20 cellular contexts compared by ENCODE assay signal in genomic region chr21:26096494-26096893, GRCh38.
DNase-seq lines count a peak whose midpoint lies in the region; ATAC-seq, FAIRE-seq and TF ChIP-seq lines count a peak whose summit lies in the region.
"Had no signal": no experiment of that assay in that cellular context is flagged by ENCODE, and none has a peak within 500 bp of the region (broad histone marks: within the 10 kb centered on the region; RNA-seq: fewer than 3 reads in every experiment).

No MANE protein-coding gene starts in this region.

- no peak overlapping the region for H3K4me3 Mint-ChIP-seq in progenitor cell of endocrine pancreas (ENCODE audit: low read depth)
- no peak overlapping the region for H3K4me3 Mint-ChIP-seq in chondrocyte (ENCODE audit: unreplicated experiment)
- H3K4me3 Mint-ChIP-seq: B cell; CD4-positive, alpha-beta T cell; HFFc6; IgD-negative memory B cell had no signal

- intact Hi-C loops in A673 (cut with micrococcal nuclease; ENCODE audit: unreplicated experiment) = no loop called here

- H3K4me1 ChIP-seq in HEK293 (ENCODE audit: control insufficient read depth, insufficient read depth, low read length) = peaks cover 17% of the 10 kb centered on the region; the same call in 1 of the 2 replicates
- H3K4me1 ChIP-seq in mesodermal cell (ENCODE audit: control insufficient read depth, insufficient read depth, low read length, poor library complexity, severe bottlenecking) = peaks cover 11% of the 10 kb centered on the region
- H3K4me1 ChIP-seq in A673 (ENCODE audit: insufficient read depth, low read length, poor library complexity, severe bottlenecking) = peaks cover 57% of the 10 kb centered on the region

- H3K27me3 Mint-ChIP-seq in progenitor cell of endocrine pancreas = no peaks in the 10 kb centered on the region
- no peaks in the 10 kb centered on the region for H3K27me3 Mint-ChIP-seq in chondrocyte (ENCODE audit: low read depth)
- H3K27me3 Mint-ChIP-seq: B cell; CD4-positive, alpha-beta T cell; IgD-negative memory B cell had no signal

- TF ChIP-seq CTCF in HEK293 (tag by site-specific recombination; IDR thresholded peaks at IDR 0.05) (no peak), bronchial epithelial cell (IDR thresholded peaks at IDR 0.05; ENCODE audit: insufficient read depth, low read length, severe bottlenecking) (no peak), progenitor cell of endocrine pancreas (IDR thresholded peaks at IDR 0.05; ENCODE audit: unreplicated experiment) (no peak), A673 (conservative IDR thresholded peaks at IDR 0.05; ENCODE audit: low read depth, low read length) (no peak), chondrocyte (IDR thresholded peaks at IDR 0.05) (no peak)

- peaks cover 47% of the 10 kb centered on the region for H3K4me1 Mint-ChIP-seq in progenitor cell of endocrine pancreas (ENCODE audit: low read depth)
- peaks cover 34% of the 10 kb centered on the region for H3K4me1 Mint-ChIP-seq in chondrocyte (ENCODE audit: low read depth)

- H3K27ac Mint-ChIP-seq in progenitor cell of endocrine pancreas (peak overlapping the region; percentile 71), chondrocyte (ENCODE audit: unreplicated experiment) (no peak overlapping the region)
- H3K27ac Mint-ChIP-seq: B cell; CD4-positive, alpha-beta T cell; HFFc6; IgD-negative memory B cell had no signal

- FAIRE-seq in bronchial epithelial cell (lab: Jason Lieb, UNC) = peak; percentile 7
- FAIRE-seq: D721Med, GM12892 had no signal

- POLR2A ChIA-PET in HEK293 (lab: Yijun Ruan, JAX) (no interaction called here), A673 (lab: Charles Lee; ENCODE audit: low non-redundant PET) (no interaction called here)

- no peak for ATAC-seq in HG02678 (IDR thresholded peaks at IDR 0.05; ENCODE audit: unreplicated experiment)

- H3K27ac ChIP-seq in HEK293 (ENCODE audit: extremely low read depth, low read depth, low read length) = no peak overlapping the region
- peak overlapping the region; percentile 41 for H3K27ac ChIP-seq in mesodermal cell (ENCODE audit: low read depth, low read length, severe bottlenecking)
- no peak overlapping the region for H3K27ac ChIP-seq in A673 (ENCODE audit: low read depth, low read length, poor library complexity, severe bottlenecking)

- no peak overlapping the region for H3K4me3 ChIP-seq in HEK293 (ENCODE audit: low read depth, low read length)
- no peak overlapping the region for H3K4me3 ChIP-seq in bronchial epithelial cell (ENCODE audit: low read depth, low read length)
- no peak overlapping the region for H3K4me3 ChIP-seq in mesodermal cell (ENCODE audit: extremely low read depth, insufficient read depth, low read length, poor library complexity, severe bottlenecking)
- H3K4me3 ChIP-seq in A673 (ENCODE audit: low read depth, low read length, poor library complexity, severe bottlenecking) = no peak overlapping the region
- H3K4me3 ChIP-seq: HAP-1 had no signal

- no peak for DNase-seq in bronchial epithelial cell (ENCODE audit: low read depth)
- no peak for DNase-seq in progenitor cell of endocrine pancreas (ENCODE audit: low spot score, unreplicated experiment)
- DNase-seq in A673 (ENCODE audit: low spot score) = no peak
- no peak for DNase-seq in activated gamma-delta T cell treated with Interleukin-2 at 50 U/mL for 16 hours
- DNase-seq in chondrocyte (ENCODE audit: low spot score) = no peak
- DNase-seq: C1 segment of cervical spinal cord; CD4-positive, alpha-beta T cell; DMS153; DND-41; GDM1; GOT3; HFFc6 had no signal

- H3K36me3 Mint-ChIP-seq in progenitor cell of endocrine pancreas (ENCODE audit: insufficient read depth) = peaks cover 12% of the 10 kb centered on the region
- H3K36me3 Mint-ChIP-seq in chondrocyte (ENCODE audit: low read depth) = no peaks in the 10 kb centered on the region

- CTCF ChIA-PET in HEK293 (lab: Yijun Ruan, JAX) (no interaction called here), A673 (lab: Charles Lee) (interaction anchor here (0.6 kb wide), 1 partner anchor 538 kb away, joined by 6 read pairs; no protein-coding TSS in a partner anchor)

- H3K27me3 ChIP-seq in bronchial epithelial cell (ENCODE audit: control insufficient read depth, insufficient read depth, low read length) (no peaks in the 10 kb centered on the region), A673 (replicated peaks; ENCODE audit: insufficient read depth, low read depth, low read length, poor library complexity) (no peaks in the 10 kb centered on the region)

- no peaks in the 10 kb centered on the region; a peak in 1 of 3 replicates for H3K36me3 ChIP-seq in HEK293 (ENCODE audit: control insufficient read depth in 2 of 2, insufficient read depth in 1 of 2, low read length in 2 of 2)
- H3K36me3 ChIP-seq in bronchial epithelial cell (ENCODE audit: control insufficient read depth, insufficient read depth, low read length) = no peaks in the 10 kb centered on the region
- H3K36me3 ChIP-seq in mesodermal cell (ENCODE audit: control insufficient read depth, insufficient read depth, low read length) = peaks cover 8% of the 10 kb centered on the region
- H3K36me3 ChIP-seq in A673 (ENCODE audit: insufficient read depth, low read length, poor library complexity, severe bottlenecking) = no peaks in the 10 kb centered on the region
- H3K36me3 ChIP-seq: HAP-1 had no signal

- H3K9me3 Mint-ChIP-seq in progenitor cell of endocrine pancreas (ENCODE audit: low read depth) (no peaks in the 10 kb centered on the region), chondrocyte (ENCODE audit: low read depth) (no peaks in the 10 kb centered on the region)
- H3K9me3 Mint-ChIP-seq: CD4-positive, alpha-beta T cell; HFFc6; IgD-negative memory B cell had no signal

- 87 to 95% methylated on average over 7 to 8 of the region's 10 CpGs for WGBS in mesodermal cell (ENCODE audit: insufficient coverage in 2 of 2), 2 experiments

- BruUV-seq in A673 (replicated peaks; lab: Mats Ljungman, UMichigan) = no TSS peak

- H3K9me3 ChIP-seq in HEK293 (ENCODE audit: control insufficient read depth, insufficient read depth, low read depth, low read length) (no peaks in the 10 kb centered on the region), mesodermal cell (ENCODE audit: control insufficient read depth, low read length) (no peaks in the 10 kb centered on the region), A673 (ENCODE audit: low read depth, low read length, poor library complexity, severe bottlenecking) (no peaks in the 10 kb centered on the region)
- H3K9me3 ChIP-seq: HAP-1 had no signal

TF ChIP-seq in HEK293, 187 proteins besides CTCF, POLR2A, EP300 and RAD21:
- TF ChIP-seq SCRT1 (tag by site-specific recombination; IDR thresholded peaks at IDR 0.05; ENCODE audit: borderline replicate concordance) = 0 out of 2 replicates have a peak, but pooled peaks have one; percentile 39
- peak; percentile 71; the same call in 1 of the 2 replicates for TF ChIP-seq ZNF121 (tag by site-specific recombination; IDR thresholded peaks at IDR 0.05)
- TF ChIP-seq ZNF132 (tag by site-specific recombination; IDR thresholded peaks at IDR 0.05; ENCODE audit: borderline replicate concordance) = no peak
- no peak for TF ChIP-seq GLI4 (tag by site-specific recombination; IDR thresholded peaks at IDR 0.05)
- TF ChIP-seq ZNF423 (tag by site-specific recombination; IDR thresholded peaks at IDR 0.05) = 0 out of 2 replicates have a peak, but pooled peaks have one; percentile 63
- peak; percentile 71 for TF ChIP-seq SCRT2 (tag by site-specific recombination; IDR thresholded peaks at IDR 0.05)
